In genomic region chr2:238060542-238061309, GRCh38 we compare ENCODE assay signal across 8 cellular contexts. TPM values are rescaled to one million over a fixed set of nuclear protein-coding genes. Genes with fewer than 3 reads are reported as not detected.
DNase-seq lines count a peak whose midpoint lies in the region; ATAC-seq and TF ChIP-seq lines count a peak whose summit lies in the region.

Gene SCLY (plus strand): TSS chr2:238061001. CDS start chr2:238061055, 54 bp downstream.

- H3K27me3 Mint-ChIP-seq in chondrocyte (ENCODE audit: low read depth): no peaks in the 10 kb centered on the region

- H3K27ac Mint-ChIP-seq in chondrocyte (ENCODE audit: unreplicated experiment): peak within 1 kb of the TSS; percentile 91

- H3K9me3 Mint-ChIP-seq in chondrocyte (ENCODE audit: low read depth): no peaks in the 10 kb centered on the region

- H3K36me3 Mint-ChIP-seq in chondrocyte (ENCODE audit: low read depth): peaks cover 9% of the 10 kb centered on the region

- peaks cover 18% of the 10 kb centered on the region for H3K4me1 Mint-ChIP-seq in chondrocyte (ENCODE audit: low read depth)

- DNase-seq in AG20443 (ENCODE audit: low spot score): peak; percentile 100
- peak; percentile 95 for DNase-seq in NCI-H510A treated with DMSO at 0.1 percent for 48 hours (lab: John Stamatoyannopoulos, UW)
- DNase-seq in activated CD4-positive, alpha-beta T cell treated with anti-CD3 and anti-CD28 coated beads for 24 hours (ENCODE audit: low read depth in 2 of 2): peak; percentile 90 to 97
- DNase-seq in chondrocyte (ENCODE audit: low spot score): peak; percentile 97
- DNase-seq in kidney glomerular epithelial cell (lab: John Stamatoyannopoulos, UW): peak; percentile 92
- peak; percentile 92 to 93 for DNase-seq in stimulated activated CD4-positive, alpha-beta T cell treated with anti-CD3 and anti-CD28 coated beads, Interleukin-1b, Interleukin-23, amount 100 ng/mL, for 1 hour (ENCODE audit: low read depth in 2 of 2)

- no peak for TF ChIP-seq CTCF in chondrocyte (IDR thresholded peaks at IDR 0.05)

- H3K4me3 Mint-ChIP-seq in chondrocyte (ENCODE audit: unreplicated experiment): peak within 1 kb of the TSS; percentile 89

- TF ChIP-seq POLR2A in GM19099 (IDR thresholded peaks at IDR 0.05; ENCODE audit: extremely low read depth, insufficient read length, low read depth): peak; percentile 82

- peak; percentile 94 for ATAC-seq in HG03432 (IDR thresholded peaks at IDR 0.05; ENCODE audit: unreplicated experiment)

RNA-seq across cellular contexts. Expression of gene SCLY, which starts in this region (rescaled TPM):
- 11.5 to 23.4 TPM (median 12.7 TPM) in 3 replicates for total RNA-seq in chondrocyte

Comparison
In these comparisons a context has a peak if more than half of its experiments do, and no peak if none do; other contexts are left out.
1. Peak in every context shown above with its lines: DNase-seq and ATAC-seq.